19 cellular contexts compared by ENCODE assay signal in the genomic region with DNA sequence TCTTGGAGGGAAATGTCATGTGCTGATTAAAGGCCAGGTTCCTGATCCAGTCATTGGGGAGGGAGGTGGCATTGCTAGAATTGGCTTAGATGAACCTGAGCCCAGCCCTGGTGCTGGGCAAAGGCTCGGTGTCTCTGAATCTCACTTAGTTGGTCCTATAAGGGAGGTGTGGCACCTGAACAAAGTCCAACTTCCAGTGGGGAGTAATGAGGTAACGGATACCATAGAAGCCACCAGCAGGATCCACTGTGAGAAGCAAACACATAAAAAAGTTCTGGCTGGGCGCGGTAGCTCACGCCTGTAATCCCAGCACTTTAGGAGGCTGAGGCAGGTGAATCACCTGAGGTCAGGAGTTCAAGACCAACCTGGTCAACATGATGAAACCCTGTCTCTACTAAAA. TPM values are rescaled to one million over a fixed set of nuclear protein-coding genes. Genes with fewer than 3 reads are reported as not detected.
DNase-seq lines count a peak whose midpoint lies in the region; ATAC-seq and TF ChIP-seq lines count a peak whose summit lies in the region.
"Had no signal": no experiment of that assay in that cellular context is flagged by ENCODE, and none has a peak within 500 bp of the region (broad histone marks: within the 10 kb centered on the region; RNA-seq: fewer than 3 reads in every experiment).

No MANE protein-coding gene starts in this region.

- POLR2A ChIA-PET in PC-3 (lab: Charles Lee; ENCODE audit: unreplicated experiment) = no interaction called here

- no peaks in the 10 kb centered on the region for H3K9me3 ChIP-seq in PC-3 (ENCODE audit: low read length)

- no TSS peak for BruUV-seq in PC-3 (replicated peaks; lab: Mats Ljungman, UMichigan)

- TF ChIP-seq CTCF in PC-3 (conservative IDR thresholded peaks at IDR 0.05; ENCODE audit: low read depth, low read length) = no peak

- H3K4me1 ChIP-seq in PC-3 (ENCODE audit: insufficient read depth, low read length) = no peaks in the 10 kb centered on the region

- no peaks in the 10 kb centered on the region for H3K27me3 ChIP-seq in PC-3 (ENCODE audit: low read length)

- H3K4me2 ChIP-seq in PC-3 (ENCODE audit: low read length) = no peak overlapping the region

- no peak overlapping the region for H3K4me3 ChIP-seq in PC-3 (ENCODE audit: low read length)

- H3K9ac ChIP-seq in PC-3 (ENCODE audit: low read length) = no peak overlapping the region

- no peak overlapping the region for H2AFZ ChIP-seq in PC-3 (ENCODE audit: low read length)

- no peaks in the 10 kb centered on the region for H3K79me2 ChIP-seq in PC-3 (ENCODE audit: low read length)

- H3K9me2 ChIP-seq in PC-3 (replicated peaks; ENCODE audit: low read length) = no peaks in the 10 kb centered on the region

- no peaks in the 10 kb centered on the region for H3K36me3 ChIP-seq in PC-3 (ENCODE audit: low read depth, low read length)

- H3F3A ChIP-seq in PC-3 (ENCODE audit: low read length, unreplicated experiment) = no peaks in the 10 kb centered on the region

- H3K27ac ChIP-seq in PC-3 (ENCODE audit: low read length) = no peak overlapping the region
- H3K27ac ChIP-seq: RWPE1 had no signal

- CTCF ChIA-PET in PC-3 (lab: Charles Lee) = interaction anchor here (0.7 kb wide), 1 partner anchor 29 kb away, joined by 8 read pairs; no protein-coding TSS in a partner anchor

- H4K20me1 ChIP-seq in PC-3 (ENCODE audit: low read length) = no peaks in the 10 kb centered on the region

- DNase-seq in COLO668 (lab: John Stamatoyannopoulos, UW; ENCODE audit: unreplicated experiment) = peak; percentile 36
- peak; percentile 9 for DNase-seq in PC-3
- DNase-seq in left colon = peak; percentile 65 to 73
- peak; percentile 58 for DNase-seq in posterior vena cava (ENCODE audit: low spot score)
- no peak for DNase-seq in activated CD8-positive, alpha-beta memory T cell treated with anti-CD3 and anti-CD28 coated beads, Interleukin-2, amount 50 U/mL, for 48 hours
- DNase-seq in NCI-H128 (lab: John Stamatoyannopoulos, UW; ENCODE audit: unreplicated experiment) = no peak
- no peak for DNase-seq in kidney glomerular epithelial cell (lab: John Stamatoyannopoulos, UW)
- DNase-seq: 8988T, H7, NCI-H1092, NCI-H1436, NCI-H187 treated with DMSO at 0.1 percent for 48 hours, NCI-H2171 treated with DMSO at 0.1 percent for 48 hours, NCI-H345, NCI-H524, NCI-H748 treated with DMSO at 0.1 percent for 48 hours, SHP77 had no signal

- intact Hi-C loops in PC-3 (cut with micrococcal nuclease) (no loop called here), left colon (cut with DNase I, micrococcal nuclease) (no loop called here), posterior vena cava (cut with DNase I) (no loop called here)

- ATAC-seq in PC-3 (no peak), left colon (peak; percentile 97), HG03439 (IDR thresholded peaks at IDR 0.05; ENCODE audit: unreplicated experiment) (no peak)

RNA-seq across cellular contexts. Expression of a gene that starts 26.6 kb away (rescaled TPM):
- total RNA-seq in PC-3 (2014; rRNA removed) = 5.0 and 6.3 TPM in 2 replicates
- total RNA-seq in left colon = 1 to 10 TPM; 6.6 to 9.7 TPM
- total RNA-seq in posterior vena cava = 10 to 100 TPM; 21.1 to 24.5 TPM

Comparison
In these comparisons a context has a peak if more than half of its experiments do, and no peak if none do; other contexts are left out.
1. DNase-seq: peak in COLO668 (single experiment), PC-3 (single experiment), left colon (2 of 2) and posterior vena cava (single experiment); none in activated CD8-positive, alpha-beta memory T cell treated with anti-CD3 and anti-CD28 coated beads, Interleukin-2, amount 50 U/mL, for 48 hours (single experiment), NCI-H128 (single experiment) and kidney glomerular epithelial cell (single experiment).